In the genomic region with DNA sequence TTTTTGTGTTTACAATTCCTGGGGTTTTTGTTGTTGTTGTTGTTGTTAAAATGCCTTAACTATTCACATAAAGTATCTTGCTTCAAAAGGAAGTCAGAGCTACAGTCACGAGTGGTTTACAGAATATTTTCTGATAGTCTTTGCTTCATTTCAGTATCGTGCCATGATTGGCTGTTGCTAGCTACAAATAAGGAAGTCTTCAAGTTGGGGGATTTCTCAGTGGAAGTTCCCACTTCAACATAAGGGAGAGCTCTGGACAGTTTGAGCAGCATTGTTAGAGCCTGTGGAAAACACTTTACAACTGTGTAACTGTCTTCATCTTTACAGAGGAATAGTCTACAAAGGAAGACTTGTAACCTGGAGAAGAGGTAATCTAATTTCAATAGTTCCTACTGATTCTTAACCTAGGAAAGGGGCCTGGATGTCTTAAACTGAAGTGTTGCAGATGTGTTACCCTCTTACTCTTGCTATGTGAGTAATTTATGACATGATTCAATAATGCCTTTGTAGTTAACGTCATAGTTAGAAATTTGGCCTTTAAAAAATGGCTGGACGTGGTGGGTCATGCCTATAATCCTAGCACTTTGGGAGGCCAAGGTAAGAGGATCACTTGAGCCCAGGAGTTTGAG, we compare ENCODE assay signal across 1 cellular context.
A peak's percentile ranks its signal among the peaks of the same experiment; 100 is the strongest.
TF ChIP-seq lines count a peak whose summit lies in the region.

No MANE protein-coding gene starts in this region.

TF ChIP-seq in endothelial cell of umbilical vein, 7 proteins besides CTCF, POLR2A, EP300 and RAD21:
- TF ChIP-seq, protein P1, sequence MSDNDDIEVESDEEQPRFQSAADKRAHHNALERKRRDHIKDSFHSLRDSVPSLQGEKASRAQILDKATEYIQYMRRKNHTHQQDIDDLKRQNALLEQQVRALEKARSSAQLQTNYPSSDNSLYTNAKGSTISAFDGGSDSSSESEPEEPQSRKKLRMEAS (IDR thresholded peaks at IDR 0.05; ENCODE audit: insufficient read depth, insufficient read length): no peak
- TF ChIP-seq JUN (IDR thresholded peaks at IDR 0.05; ENCODE audit: borderline replicate concordance, insufficient read depth, insufficient read length, low read depth) (peak; percentile 1), MYC (IDR thresholded peaks at IDR 0.05; ENCODE audit: low read depth, low read length) (no peak), GATA2 (IDR thresholded peaks at IDR 0.05; ENCODE audit: insufficient read depth, insufficient read length, low read depth, low read length) (no peak), EZH2 (IDR thresholded peaks at IDR 0.05; ENCODE audit: borderline replicate concordance, low read depth, low read length, severe bottlenecking) (no peak)
